Comparison of ENCODE assay signal across 39 cellular contexts in genomic region chr19:45847661-45848060, GRCh38. TPM values are rescaled to one million over a fixed set of nuclear protein-coding genes. Genes with fewer than 3 reads are reported as not detected.
"Had no signal": no experiment of that assay in that cellular context is flagged by ENCODE, and none has a peak within 500 bp of the region (broad histone marks: within the 10 kb centered on the region; RNA-seq: fewer than 3 reads in every experiment).

No MANE protein-coding gene starts in this region.

- H3K4me3 ChIP-seq: MG63, PC-9 had no signal

- H3K4me2 ChIP-seq: PC-9 had no signal

- H3K27ac ChIP-seq: PC-9, RWPE1 had no signal

- DNase-seq: activated CD4-positive, alpha-beta T cell treated with anti-CD3 and anti-CD28 coated beads, Interleukin-2, amount 10 ng/mL, durations not matched to agents 24 days and 14 days; activated CD4-positive, alpha-beta T cell treated with anti-CD3 and anti-CD28 coated beads, Interleukin-2, amount 50 U/mL, for 4 hours; activated CD8-positive, alpha-beta memory T cell treated with anti-CD3 and anti-CD28 coated beads for 24 hours; activated CD8-positive, alpha-beta memory T cell treated with anti-CD3 and anti-CD28 coated beads, Interleukin-2, amount 10 ng/mL, durations not matched to agents 7 days and 5 days; activated CD8-positive, alpha-beta memory T cell treated with anti-CD3 and anti-CD28 coated beads, Interleukin-2, amount 50 U/mL, for 48 hours; activated effector memory CD4-positive, alpha-beta T cell treated with Interleukin-2 at 50 U/mL for 16 hours; activated naive CD4-positive, alpha-beta T cell treated with anti-CD3 and anti-CD28 coated beads, Interleukin-2, amount 10 ng/mL, durations not matched to agents 7 days and 5 days; activated naive CD8-positive, alpha-beta T cell treated with anti-CD3 and anti-CD28 coated beads, Interleukin-2, amount 50 U/mL, for 24 hours; activated T-cell treated with anti-CD3 and anti-CD28 coated beads, Interleukin-2, amount 50 U/mL, for 48 hours; anterior cingulate cortex; caudate nucleus; Kasumi-1; KBM-7; MG63; NCI-H1048; NCI-H1105 treated with DMSO at 0.1 percent for 48 hours; NCI-H1436; NCI-H1694; NCI-H1930; NCI-H2081 treated with DMSO at 0.1 percent for 48 hours; NCI-H226; NCI-H510A; NCI-H526; NCI-H748 treated with DMSO at 0.1 percent for 48 hours; NK-92 treated with Interleukin-12 subunit alpha and Interleukin-12 subunit beta, amount 100 ng/mL, for 24 hours; SIG-M5; SW 1271; T-helper 1 cell; T-helper 2 cell; T-helper 9 cell had no signal

- ATAC-seq: activated CD8-positive, alpha-beta memory T cell treated with anti-CD3 and anti-CD28 coated beads, Interleukin-2, amount 10 ng/mL, durations not matched to agents 7 days and 5 days; activated naive CD8-positive, alpha-beta T cell treated with anti-CD3 and anti-CD28 coated beads, Interleukin-2, amount 50 U/mL, for 24 hours; Right ventricle myocardium inferior had no signal

- H2AFZ ChIP-seq: PC-9 had no signal

- H3K9me3 Mint-ChIP-seq: activated CD4-positive, alpha-beta T cell treated with anti-CD3 and anti-CD28 coated beads, Interleukin-2, amount 10 ng/mL, durations not matched to agents 24 days and 14 days; activated naive CD4-positive, alpha-beta T cell treated with anti-CD3 and anti-CD28 coated beads, Interleukin-2, amount 10 ng/mL, durations not matched to agents 7 days and 5 days; activated naive CD8-positive, alpha-beta T cell treated with anti-CD3 and anti-CD28 coated beads, Interleukin-2, amount 50 U/mL, for 24 hours; brain had no signal

- H3K4me3 Mint-ChIP-seq: activated CD4-positive, alpha-beta T cell treated with anti-CD3 and anti-CD28 coated beads, Interleukin-2, amount 10 ng/mL, durations not matched to agents 24 days and 14 days; activated CD8-positive, alpha-beta memory T cell treated with anti-CD3 and anti-CD28 coated beads, Interleukin-2, amount 10 ng/mL, durations not matched to agents 7 days and 5 days; activated naive CD4-positive, alpha-beta T cell treated with anti-CD3 and anti-CD28 coated beads, Interleukin-2, amount 10 ng/mL, durations not matched to agents 7 days and 5 days; activated naive CD8-positive, alpha-beta T cell; activated naive CD8-positive, alpha-beta T cell treated with anti-CD3 and anti-CD28 coated beads, Interleukin-2, amount 50 U/mL, for 24 hours; brain had no signal

- H3K27ac Mint-ChIP-seq: activated CD4-positive, alpha-beta T cell treated with anti-CD3 and anti-CD28 coated beads, Interleukin-2, amount 10 ng/mL, durations not matched to agents 24 days and 14 days; activated CD8-positive, alpha-beta memory T cell treated with anti-CD3 and anti-CD28 coated beads, Interleukin-2, amount 10 ng/mL, durations not matched to agents 7 days and 5 days; activated naive CD4-positive, alpha-beta T cell treated with anti-CD3 and anti-CD28 coated beads, Interleukin-2, amount 10 ng/mL, durations not matched to agents 7 days and 5 days; activated naive CD8-positive, alpha-beta T cell; activated naive CD8-positive, alpha-beta T cell treated with anti-CD3 and anti-CD28 coated beads, Interleukin-2, amount 50 U/mL, for 24 hours; brain had no signal

- H3K4me1 Mint-ChIP-seq: activated CD4-positive, alpha-beta T cell treated with anti-CD3 and anti-CD28 coated beads, Interleukin-2, amount 10 ng/mL, durations not matched to agents 24 days and 14 days; activated CD8-positive, alpha-beta memory T cell treated with anti-CD3 and anti-CD28 coated beads, Interleukin-2, amount 10 ng/mL, durations not matched to agents 7 days and 5 days; activated naive CD4-positive, alpha-beta T cell treated with anti-CD3 and anti-CD28 coated beads, Interleukin-2, amount 10 ng/mL, durations not matched to agents 7 days and 5 days; activated naive CD8-positive, alpha-beta T cell treated with anti-CD3 and anti-CD28 coated beads, Interleukin-2, amount 50 U/mL, for 24 hours; brain had no signal

- FAIRE-seq: bronchial epithelial cell, RCC 7860 had no signal

- H3K27me3 Mint-ChIP-seq: activated CD4-positive, alpha-beta T cell treated with anti-CD3 and anti-CD28 coated beads, Interleukin-2, amount 10 ng/mL, durations not matched to agents 24 days and 14 days; activated CD8-positive, alpha-beta memory T cell treated with anti-CD3 and anti-CD28 coated beads, Interleukin-2, amount 10 ng/mL, durations not matched to agents 7 days and 5 days; activated naive CD4-positive, alpha-beta T cell treated with anti-CD3 and anti-CD28 coated beads, Interleukin-2, amount 10 ng/mL, durations not matched to agents 7 days and 5 days; activated naive CD8-positive, alpha-beta T cell; activated naive CD8-positive, alpha-beta T cell treated with anti-CD3 and anti-CD28 coated beads, Interleukin-2, amount 50 U/mL, for 24 hours had no signal

- H3K27me3 ChIP-seq: MG63 had no signal

- H3K9me3 ChIP-seq: MG63 had no signal

RNA-seq across cellular contexts. Expression of gene FOXA3, which starts 16.5 kb away (rescaled TPM):
- total RNA-seq: bronchial epithelial cell, OCI-LY7, PC-9, Right ventricle myocardium inferior, SK-MEL-5 had no signal

RNA-seq across cellular contexts. Expression of gene RSPH6A, which starts 32.6 kb away (rescaled TPM):
- total RNA-seq: bronchial epithelial cell, Right ventricle myocardium inferior, SK-MEL-5 had no signal
